12 cellular contexts compared by ENCODE assay signal in genomic region chr12:31651893-31652521, GRCh38. TPM values are rescaled to one million over a fixed set of nuclear protein-coding genes. Genes with fewer than 3 reads are reported as not detected.
DNase-seq lines count a peak whose midpoint lies in the region; ATAC-seq, FAIRE-seq and TF ChIP-seq lines count a peak whose summit lies in the region.
"Had no signal": no experiment of that assay in that cellular context is flagged by ENCODE, and none has a peak within 500 bp of the region (broad histone marks: within the 10 kb centered on the region; RNA-seq: fewer than 3 reads in every experiment).

No MANE protein-coding gene starts in this region.

- intact Hi-C loops in Panc1 (cut with micrococcal nuclease; ENCODE audit: unreplicated experiment), result loop anchor here (2.0 to 10.0 kb wide), 2 partner anchors 661 to 1023 kb away; partner anchors contain the start of gene DNM1L
- intact Hi-C loops in PC-9 (cut with micrococcal nuclease; ENCODE audit: unreplicated experiment), result loop anchor here (2.0 to 5.0 kb wide), 3 partner anchors 400 to 1290 kb away; no protein-coding TSS in a partner anchor
- intact Hi-C loops in kidney (cut with DNase I), result no loop called here

- H3K27me3 ChIP-seq in Panc1 (ENCODE audit: control insufficient read depth, insufficient read depth, low read length) (no peaks in the 10 kb centered on the region), keratinocyte (ENCODE audit: control insufficient read depth, extremely low read depth, insufficient read depth, low read length) (no peaks in the 10 kb centered on the region), PC-9 (ENCODE audit: insufficient read depth, low read depth) (no peaks in the 10 kb centered on the region)
- H3K27me3 ChIP-seq: esophagus muscularis mucosa had no signal

- ATAC-seq in Panc1 (no peak), GM19463 (IDR thresholded peaks at IDR 0.05; ENCODE audit: unreplicated experiment) (no peak)

- TF ChIP-seq CTCF in HFF-Myc (IDR thresholded peaks at IDR 0.05; ENCODE audit: low read depth, low read length, missing control alignments), result no peak
- no peak for TF ChIP-seq CTCF in Panc1 (IDR thresholded peaks at IDR 0.05)
- no peak for TF ChIP-seq CTCF in keratinocyte (optimal IDR thresholded peaks at IDR 0.05 in 1 of 3, IDR thresholded peaks at IDR 0.05 in 1 of 3, conservative IDR thresholded peaks at IDR 0.05 in 1 of 3; ENCODE audit: extremely low read depth in 1 of 3, insufficient read depth in 2 of 3, low read length in 3 of 3)
- no peak for TF ChIP-seq CTCF in PC-9 (conservative IDR thresholded peaks at IDR 0.05)
- no peak for TF ChIP-seq CTCF in GM10266 (IDR thresholded peaks at IDR 0.05; ENCODE audit: control insufficient read depth, insufficient read depth, low read depth, missing control alignments)
- no peak for TF ChIP-seq CTCF in kidney (IDR thresholded peaks at IDR 0.05; ENCODE audit: borderline replicate concordance, extremely low read depth, insufficient read depth)

- H3K27ac ChIP-seq in Panc1 (ENCODE audit: low read length) (peak overlapping the region; percentile 72; the same call in 1 of the 2 replicates), keratinocyte (ENCODE audit: control insufficient read depth, insufficient read depth, low read length) (no peak overlapping the region), PC-9 (no peak overlapping the region), kidney (ENCODE audit: low read depth in 2 of 2, low read length in 2 of 2) (no peak overlapping the region)

- dilution Hi-C loops in keratinocyte (cut with MboI; ENCODE audit: extremely low pct_ligation_motif_present, low sequenced_read_pairs), result no loop called here

- H3F3A ChIP-seq in PC-9 (ENCODE audit: insufficient read depth, low read depth), result 0 out of 2 replicates have a peak, but pooled peaks cover 3% of the 10 kb centered on the region

- no TSS peak for BruUV-seq in Panc1 (replicated peaks; lab: Mats Ljungman, UMichigan)
- no TSS peak for BruUV-seq in PC-9 (replicated peaks; lab: Mats Ljungman, UMichigan)

- H4K20me1 ChIP-seq in keratinocyte (ENCODE audit: control insufficient read depth, extremely low read depth, insufficient read depth, low read length), result no peaks in the 10 kb centered on the region
- H4K20me1 ChIP-seq in PC-9 (ENCODE audit: insufficient read depth), result no peaks in the 10 kb centered on the region

- no peaks in the 10 kb centered on the region for H3K9me3 ChIP-seq in Panc1 (ENCODE audit: control insufficient read depth, insufficient read depth, low read depth, low read length)
- no peaks in the 10 kb centered on the region for H3K9me3 ChIP-seq in keratinocyte (ENCODE audit: control insufficient read depth, low read depth, low read length)
- no peaks in the 10 kb centered on the region for H3K9me3 ChIP-seq in PC-9 (ENCODE audit: insufficient read depth, low read depth)
- no peaks in the 10 kb centered on the region for H3K9me3 ChIP-seq in kidney (ENCODE audit: control insufficient read depth in 1 of 2, low read length in 2 of 2)
- H3K9me3 ChIP-seq: esophagus muscularis mucosa, left ventricle myocardium inferior had no signal

- H3K79me2 ChIP-seq in keratinocyte (ENCODE audit: control insufficient read depth, insufficient read depth, low read length) (no peaks in the 10 kb centered on the region), PC-9 (ENCODE audit: low read depth) (no peaks in the 10 kb centered on the region)

- H3K4me3 ChIP-seq in HFF-Myc (replicated peaks; ENCODE audit: low read depth, low read length), result peak overlapping the region; percentile 51
- H3K4me3 ChIP-seq in Panc1 (ENCODE audit: low read depth in 2 of 2, low read length in 2 of 2), result peak overlapping the region in 1 of 2 experiments; percentile 27; a peak in 1 of 4 replicates
- H3K4me3 ChIP-seq in keratinocyte (ENCODE audit: control insufficient read depth in 2 of 3, extremely low read depth in 1 of 3, insufficient read depth in 2 of 3, low read depth in 1 of 3, low read length in 3 of 3), result no peak overlapping the region
- H3K4me3 ChIP-seq in PC-9, result no peak overlapping the region
- H3K4me3 ChIP-seq in kidney (ENCODE audit: low read length in 2 of 2), result no peak overlapping the region

- H3K9me2 ChIP-seq in PC-9 (ENCODE audit: insufficient read depth), result no peaks in the 10 kb centered on the region

- 0 out of 2 replicates have a peak, but pooled peaks cover 3% of the 10 kb centered on the region for H3K4me1 ChIP-seq in Panc1 (ENCODE audit: control insufficient read depth, insufficient read depth, low read length)
- H3K4me1 ChIP-seq in keratinocyte (ENCODE audit: control insufficient read depth, extremely low read depth, insufficient read depth, low read length), result peaks cover 8% of the 10 kb centered on the region
- peaks cover 5% of the 10 kb centered on the region; the same call in 1 of the 2 replicates for H3K4me1 ChIP-seq in PC-9 (replicated peaks; ENCODE audit: insufficient read depth)
- H3K4me1 ChIP-seq in kidney (ENCODE audit: control insufficient read depth in 1 of 2, insufficient read depth in 1 of 2, low read depth in 1 of 2, low read length in 2 of 2), result no peaks in the 10 kb centered on the region

- no peak overlapping the region for H3K4me2 ChIP-seq in keratinocyte (ENCODE audit: control insufficient read depth, extremely low read depth, insufficient read depth, low read depth, low read length)
- no peak overlapping the region for H3K4me2 ChIP-seq in PC-9

- DNase-seq in AG08395 (ENCODE audit: low spot score), result peak; percentile 35
- peak; percentile 59 for DNase-seq in HFF-Myc (ENCODE audit: extremely low read depth, low read depth)
- no peak for DNase-seq in Panc1 (ENCODE audit: low read depth, low spot score)
- DNase-seq in keratinocyte (ENCODE audit: low read depth, low spot score), result no peak
- DNase-seq in PC-9, result no peak
- no peak for DNase-seq in GM10266 (ENCODE audit: extremely low spot score)
- no peak for DNase-seq in kidney
- DNase-seq: activated CD4-positive, alpha-beta T cell treated with anti-CD3 and anti-CD28 coated beads, Interleukin-2, amount 50 U/mL, for 48 hours; GOT3; left ventricle myocardium inferior had no signal

- H3K36me3 ChIP-seq in Panc1 (ENCODE audit: control insufficient read depth, insufficient read depth, low read length) (no peaks in the 10 kb centered on the region), keratinocyte (ENCODE audit: control insufficient read depth in 2 of 2, extremely low read depth in 1 of 2, insufficient read depth in 2 of 2, low read length in 2 of 2) (no peaks in the 10 kb centered on the region), PC-9 (ENCODE audit: low read depth) (no peaks in the 10 kb centered on the region), kidney (ENCODE audit: control insufficient read depth in 1 of 2, insufficient read depth in 2 of 2, low read length in 2 of 2) (no peaks in the 10 kb centered on the region)
- H3K36me3 ChIP-seq: esophagus muscularis mucosa, left ventricle myocardium inferior had no signal

- H3K9me1 ChIP-seq in keratinocyte (ENCODE audit: control insufficient read depth, extremely low read depth, insufficient read depth, low read length), result no peaks in the 10 kb centered on the region

- CTCF ChIA-PET in Panc1 (lab: Charles Lee) (interaction anchor here (0.6 to 2.2 kb wide), 5 partner anchors 11 to 660 kb away, joined by 3 to 26 read pairs (median 10); no protein-coding TSS in a partner anchor), PC-9 (lab: Charles Lee) (interaction anchor here (0.6 to 1.0 kb wide), 2 partner anchors 249 to 401 kb away, joined by 3 read pairs; no protein-coding TSS in a partner anchor)

- POLR2A ChIA-PET in Panc1 (lab: Charles Lee) (no interaction called here), PC-9 (lab: Charles Lee; ENCODE audit: unreplicated experiment) (no interaction called here)

- in situ Hi-C loops in Panc1 (cut with HindIII; ENCODE audit: low pct_unique_long_range_greater_than_20kb, low sequenced_read_pairs), result no loop called here

- peak overlapping the region; percentile 82 for H2AFZ ChIP-seq in keratinocyte (ENCODE audit: control insufficient read depth, low read length)
- no peak overlapping the region for H2AFZ ChIP-seq in PC-9

- FAIRE-seq in keratinocyte (lab: Jason Lieb, UNC) (no peak), kidney (lab: Jason Lieb, UNC) (no peak)

- H3K9ac ChIP-seq in keratinocyte (ENCODE audit: control insufficient read depth, extremely low read depth, insufficient read depth, low read length), result no peak overlapping the region
- no peak overlapping the region for H3K9ac ChIP-seq in kidney (ENCODE audit: low read length in 2 of 2)

RNA-seq across cellular contexts. Expression of gene ETFBKMT, which starts 7.5 kb away (rescaled TPM):
- total RNA-seq in Panc1 (2021; ENCODE audit: unreplicated experiment) (1.5 TPM), PC-9 (2021) (2.2 and 2.4 TPM in 2 replicates), kidney (8.2 TPM)
- 0.99 TPM for polyA plus RNA-seq in Panc1 (2012; ENCODE audit: insufficient read length)
- polyA plus RNA-seq in keratinocyte (1.1 to 1.4 TPM (median 1.1 TPM) in 3 replicates), kidney (ENCODE audit: insufficient read depth, low read depth, low replicate concordance) (6.0 TPM)
- 1.4 TPM for polyA plus RNA-seq in keratinocyte (2011; ENCODE audit: low read depth)
- polyA plus RNA-seq in keratinocyte (2011; cell fraction: cytosol; rRNA removed), result 0.97 and 1.4 TPM in 2 replicates
- 1.7 and 1.8 TPM in 2 replicates for polyA plus RNA-seq in keratinocyte (2011; cell fraction: nucleus; rRNA removed)
- 0.87 and 1.6 TPM in 2 replicates for polyA plus RNA-seq in keratinocyte (2012; ENCODE audit: low replicate concordance)
- 0.40 to 1.3 TPM (median 1.0 TPM) in 3 replicates for polyA minus RNA-seq in keratinocyte
- 0.38 TPM for polyA minus RNA-seq in keratinocyte (2011; cell fraction: cytosol; rRNA and poly(A)+ RNA removed)
- polyA minus RNA-seq in keratinocyte (2011; cell fraction: nucleus; rRNA and poly(A)+ RNA removed), result 1.2 and 1.5 TPM in 2 replicates

Comparison
In these comparisons a context has a peak if more than half of its experiments do, and no peak if none do; other contexts are left out.
1. DNase-seq: peak in AG08395 (single experiment) and HFF-Myc (single experiment); none in Panc1 (single experiment), keratinocyte (single experiment), PC-9 (0 of 2), GM10266 (single experiment) and kidney (single experiment).